In the genomic region with DNA sequence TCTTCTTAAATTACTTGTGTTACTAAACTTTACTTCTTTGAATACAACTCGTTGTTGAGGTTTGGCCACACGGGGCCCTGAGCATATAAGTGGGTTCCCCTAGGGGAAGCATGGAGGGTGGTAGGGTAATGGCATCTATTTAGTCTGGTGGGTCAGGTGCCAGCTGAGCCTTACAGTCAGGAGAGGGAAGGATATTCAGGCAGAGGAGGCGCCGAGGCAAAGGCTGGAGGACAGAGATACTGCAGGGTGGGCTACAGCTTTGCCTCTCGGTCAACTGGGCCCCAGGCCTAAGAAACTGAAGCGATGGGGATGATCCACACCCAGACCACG, we compare ENCODE assay signal across 8 cellular contexts. TPM values are rescaled to one million over a fixed set of nuclear protein-coding genes. Genes with fewer than 3 reads are reported as not detected.
A peak's percentile ranks its signal among the peaks of the same experiment; 100 is the strongest.
DNase-seq lines count a peak whose midpoint lies in the region; ATAC-seq and TF ChIP-seq lines count a peak whose summit lies in the region.

No MANE protein-coding gene starts in this region.

- DNase-seq in RKO (ENCODE audit: low spot score) (peak; percentile 34), fibroblast of lung (ENCODE audit: low read depth in 2 of 2) (peak in 1 of 2 donors; percentile 3), psoas muscle (no peak)
- no peak for DNase-seq in stimulated activated CD4-positive, alpha-beta T cell treated with anti-CD3 and anti-CD28 coated beads, Interleukin-4, amount 100 ng/mL, for 1 hour

- peaks cover 3% of the 10 kb centered on the region for H3K36me3 ChIP-seq in fibroblast of lung (ENCODE audit: control insufficient read depth, insufficient read depth, low read length)
- peaks cover 0 to 26% of the 10 kb centered on the region in 2 donors for H3K36me3 ChIP-seq in psoas muscle (ENCODE audit: insufficient read depth in 1 of 2, low read depth in 1 of 2)

- WGBS in psoas muscle, 3 donors: 27 to 31% (median 30%) methylated on average over 7 of the region's 7 CpGs

- H4K20me1 ChIP-seq in fibroblast of lung (ENCODE audit: control insufficient read depth, extremely low read depth, insufficient read depth, low read length): no peaks in the 10 kb centered on the region

- H3K9me3 ChIP-seq in fibroblast of lung (ENCODE audit: control insufficient read depth, insufficient read depth, low read depth, low read length) (no peaks in the 10 kb centered on the region), psoas muscle (no peaks in the 10 kb centered on the region)

- TF ChIP-seq CTCF in C4-2B (conservative IDR thresholded peaks at IDR 0.05) (no peak), fibroblast of lung (conservative IDR thresholded peaks at IDR 0.05 in 1 of 2, IDR thresholded peaks at IDR 0.05 in 1 of 2; ENCODE audit: low read depth in 1 of 2, low read length in 2 of 2) (no peak), psoas muscle (IDR thresholded peaks at IDR 0.05) (no peak)

- intact Hi-C loops in psoas muscle (cut with DNase I): loop anchor here in 1 of 2 donors (2.0 to 5.0 kb wide), 2 partner anchors 57 to 73 kb away; partner anchors contain the start of gene SZRD1

- H2AFZ ChIP-seq in fibroblast of lung (ENCODE audit: low read length): peak overlapping the region; percentile 96

- H3K9ac ChIP-seq in fibroblast of lung (ENCODE audit: insufficient read depth, low read length): no peak overlapping the region

- H3K27ac ChIP-seq in C4-2B: peak overlapping the region; percentile 80
- H3K27ac ChIP-seq in fibroblast of lung (ENCODE audit: insufficient read depth, low read length): peak overlapping the region; percentile 26
- H3K27ac ChIP-seq in psoas muscle: peak overlapping the region; percentile 87

- peak overlapping the region; percentile 58 for H3K4me2 ChIP-seq in fibroblast of lung (ENCODE audit: extremely low read depth, insufficient read depth, low read length)

- no peaks in the 10 kb centered on the region for H3K27me3 ChIP-seq in fibroblast of lung (ENCODE audit: control insufficient read depth, insufficient read depth, low read length)
- H3K27me3 ChIP-seq in psoas muscle (ENCODE audit: insufficient read depth in 3 of 3, low read length in 2 of 3): no peaks in the 10 kb centered on the region

- H3K4me1 ChIP-seq in fibroblast of lung (ENCODE audit: control insufficient read depth, extremely low read depth, insufficient read depth, low read length) (peaks cover 8% of the 10 kb centered on the region), psoas muscle (peaks cover 25% of the 10 kb centered on the region)

- H3K79me2 ChIP-seq in fibroblast of lung (ENCODE audit: control insufficient read depth, insufficient read depth, low read length): peaks cover 36% of the 10 kb centered on the region

- ATAC-seq in GM21381 (IDR thresholded peaks at IDR 0.05; ENCODE audit: unreplicated experiment) (peak; percentile 25), psoas muscle (peak; percentile 27 to 56 (median 51)), GM19463 (IDR thresholded peaks at IDR 0.05; ENCODE audit: unreplicated experiment) (no peak), HG03469 (IDR thresholded peaks at IDR 0.05; ENCODE audit: unreplicated experiment) (no peak)

- H3K4me3 ChIP-seq in fibroblast of lung (replicated peaks in 1 of 4; ENCODE audit: control extremely low read depth in 1 of 4, insufficient read depth in 1 of 4, low read depth in 3 of 4, low read length in 4 of 4) (peak overlapping the region in 2 of 4 experiments; percentile 37 to 85), psoas muscle (peak overlapping the region; percentile 95)

RNA-seq across cellular contexts. Expression of gene NECAP2, which starts 0.4 kb away (rescaled TPM):
- total RNA-seq in fibroblast of lung (74.0 and 83.9 TPM in 2 replicates), psoas muscle (10 to 100 TPM in 2 of 4 donors, 1 to 10 TPM in 2; 5.7 to 10.6 (median 9.1) TPM)
- polyA plus RNA-seq in fibroblast of lung (91.6 and 97.0 TPM in 2 replicates), psoas muscle (10 to 100 TPM in 2 of 3 donors, 1 to 10 TPM in 1; 7.7 to 10.9 (median 10.8) TPM)
- polyA plus RNA-seq in fibroblast of lung (2012): 74.4 and 76.1 TPM in 2 replicates
- 49.0 and 60.7 TPM in 2 replicates for polyA minus RNA-seq in fibroblast of lung (ENCODE audit: low replicate concordance)

RNA-seq across cellular contexts. Expression of gene SPATA21, which starts 2.9 kb away (rescaled TPM):
- total RNA-seq in fibroblast of lung (not detected in 2 replicates), psoas muscle (not detected)
- polyA plus RNA-seq in fibroblast of lung (not detected in 2 replicates), psoas muscle (under 1 TPM; 0.21 to 0.52 (median 0.44) TPM)
- not detected in 2 replicates for polyA plus RNA-seq in fibroblast of lung (2012)
- not detected in 2 replicates for polyA minus RNA-seq in fibroblast of lung (ENCODE audit: low replicate concordance)

Comparison
In these comparisons a context has a peak if more than half of its experiments do, and no peak if none do; other contexts are left out.
1. H3K27ac ChIP-seq: peak in every context shown above with its lines; median percentile 87 in psoas muscle; 80 in C4-2B; 26 in fibroblast of lung.
2. ATAC-seq: peak in GM21381 (single experiment) and psoas muscle (4 of 4); none in GM19463 (single experiment) and HG03469 (single experiment).